21 cellular contexts compared by ENCODE assay signal in genomic region chr5:172890659-172891058, GRCh38. TPM values are rescaled to one million over a fixed set of nuclear protein-coding genes. Genes with fewer than 3 reads are reported as not detected.
DNase-seq lines count a peak whose midpoint lies in the region; ATAC-seq and TF ChIP-seq lines count a peak whose summit lies in the region.
"Had no signal": no experiment of that assay in that cellular context is flagged by ENCODE, and none has a peak within 500 bp of the region (broad histone marks: within the 10 kb centered on the region; RNA-seq: fewer than 3 reads in every experiment).

No MANE protein-coding gene starts in this region.

- peaks cover 40% of the 10 kb centered on the region for H3K4me1 Mint-ChIP-seq in nephron progenitor cell
- H3K4me1 Mint-ChIP-seq: activated CD4-positive, alpha-beta T cell treated with anti-CD3 and anti-CD28 coated beads, Interleukin-2, amount 10 ng/mL, durations not matched to agents 7 days and 5 days had no signal

- H3K36me3 ChIP-seq in IMR-90 (ENCODE audit: control insufficient read depth, insufficient read depth, low read length) (peaks cover 25% of the 10 kb centered on the region), lower lobe of right lung (peaks cover 27% of the 10 kb centered on the region), thyroid gland (peaks cover 0 to 5% of the 10 kb centered on the region in 2 donors)
- H3K36me3 ChIP-seq: colonic mucosa had no signal

- no peak overlapping the region for H3K56ac ChIP-seq in IMR-90 (ENCODE audit: extremely low read depth, insufficient read depth, low read length)

- peaks cover 29% of the 10 kb centered on the region for H3K36me3 Mint-ChIP-seq in nephron progenitor cell (ENCODE audit: low read depth)
- H3K36me3 Mint-ChIP-seq: activated naive CD8-positive, alpha-beta T cell had no signal

- ATAC-seq in IMR-90 (ENCODE audit: low read depth) (no peak), lower lobe of right lung (no peak)
- ATAC-seq: left lobe of liver had no signal

- H2BK15ac ChIP-seq in IMR-90 (ENCODE audit: low read depth, low read length): 0 out of 3 replicates have a peak overlapping the region, but pooled peaks have one; percentile 3

- TF ChIP-seq POLR2A in IMR-90 (IDR thresholded peaks at IDR 0.05; ENCODE audit: low read depth, low read length) (no peak), thyroid gland (IDR thresholded peaks at IDR 0.05) (no peak)

- peak overlapping the region; percentile 55 for H4K91ac ChIP-seq in IMR-90 (ENCODE audit: insufficient read depth, low read depth, low read length)

- peak overlapping the region; percentile 26 for H2BK5ac ChIP-seq in IMR-90 (ENCODE audit: low read depth, low read length, poor library complexity, severe bottlenecking)

- H3K27ac Mint-ChIP-seq in nephron progenitor cell: no peak overlapping the region
- H3K27ac Mint-ChIP-seq: activated CD4-positive, alpha-beta T cell treated with anti-CD3 and anti-CD28 coated beads, Interleukin-2, amount 10 ng/mL, durations not matched to agents 7 days and 5 days; activated naive CD8-positive, alpha-beta T cell; endodermal cell; stimulated activated naive CD8-positive, alpha-beta T cell treated with anti-CD3 and anti-CD28 coated beads, Interleukin-15, Interleukin-2, amounts not matched to agents 100 ng/mL and 50 ng/mL, for 24 hours had no signal

- peaks cover 36% of the 10 kb centered on the region for H3K9me1 ChIP-seq in IMR-90 (ENCODE audit: insufficient read depth, low read length)

- H3K27me3 ChIP-seq in IMR-90 (ENCODE audit: control insufficient read depth, insufficient read depth, low read length) (no peaks in the 10 kb centered on the region), lower lobe of right lung (ENCODE audit: low read depth) (no peaks in the 10 kb centered on the region), thyroid gland (no peaks in the 10 kb centered on the region)
- H3K27me3 ChIP-seq: brain microvascular endothelial cell, colonic mucosa, neutrophil had no signal

- H3K23ac ChIP-seq in IMR-90 (ENCODE audit: low read depth, low read length): 0 out of 2 replicates have a peak overlapping the region, but pooled peaks have one; percentile 52

- H3K9me3 ChIP-seq in IMR-90 (ENCODE audit: control insufficient read depth, insufficient read depth, low read length) (no peaks in the 10 kb centered on the region), lower lobe of right lung (no peaks in the 10 kb centered on the region), thyroid gland (no peaks in the 10 kb centered on the region)
- H3K9me3 ChIP-seq: colonic mucosa, neutrophil had no signal

- peak overlapping the region; percentile 30; the same call in 1 of the 2 replicates for H3K14ac ChIP-seq in IMR-90 (replicated peaks; ENCODE audit: low read depth, low read length)

- H3K9me3 Mint-ChIP-seq in nephron progenitor cell: no peaks in the 10 kb centered on the region
- H3K9me3 Mint-ChIP-seq: activated CD4-positive, alpha-beta T cell treated with anti-CD3 and anti-CD28 coated beads, Interleukin-2, amount 10 ng/mL, durations not matched to agents 7 days and 5 days; endodermal cell; stimulated activated naive CD8-positive, alpha-beta T cell treated with anti-CD3 and anti-CD28 coated beads, Interleukin-15, Interleukin-2, amounts not matched to agents 100 ng/mL and 50 ng/mL, for 24 hours had no signal

- POLR2A ChIA-PET in IMR-90 (lab: Charles Lee; ENCODE audit: unreplicated experiment): no interaction called here

- H2AFZ ChIP-seq in IMR-90 (replicated peaks; ENCODE audit: low read length, poor library complexity): no peak overlapping the region

- no peaks in the 10 kb centered on the region for H4K20me1 ChIP-seq in IMR-90 (ENCODE audit: insufficient read depth, low read length)

- H3K4ac ChIP-seq in IMR-90 (ENCODE audit: low read depth, low read length): peak overlapping the region; percentile 19

- intact Hi-C loops in IMR-90 (cut with micrococcal nuclease) (no loop called here), lower lobe of right lung (cut with DNase I) (no loop called here), thyroid gland (cut with DNase I) (no loop called here)

- H4K8ac ChIP-seq in IMR-90 (ENCODE audit: low read depth in 2 of 2, low read length in 2 of 2): peak overlapping the region; percentile 24 to 65; a peak in 2 of 4 replicates

- H3K4me3 Mint-ChIP-seq in nephron progenitor cell: no peak overlapping the region
- H3K4me3 Mint-ChIP-seq: activated CD4-positive, alpha-beta T cell treated with anti-CD3 and anti-CD28 coated beads, Interleukin-2, amount 10 ng/mL, durations not matched to agents 7 days and 5 days; activated naive CD8-positive, alpha-beta T cell; endodermal cell; stimulated activated naive CD8-positive, alpha-beta T cell treated with anti-CD3 and anti-CD28 coated beads, Interleukin-15, Interleukin-2, amounts not matched to agents 100 ng/mL and 50 ng/mL, for 24 hours had no signal

- dilution Hi-C loops in IMR-90 (cut with HindIII; ENCODE audit: low sequenced_read_pairs, unreplicated experiment): no loop called here

- peaks cover 48 to 88% of the 10 kb centered on the region in 2 experiments for H3K79me1 ChIP-seq in IMR-90 (ENCODE audit: low read depth in 1 of 2, low read length in 2 of 2)

- no peaks in the 10 kb centered on the region for H3K27me3 Mint-ChIP-seq in nephron progenitor cell (ENCODE audit: low read depth, poor library complexity)
- H3K27me3 Mint-ChIP-seq: activated CD4-positive, alpha-beta T cell treated with anti-CD3 and anti-CD28 coated beads, Interleukin-2, amount 10 ng/mL, durations not matched to agents 7 days and 5 days; activated naive CD8-positive, alpha-beta T cell; stimulated activated naive CD8-positive, alpha-beta T cell treated with anti-CD3 and anti-CD28 coated beads, Interleukin-15, Interleukin-2, amounts not matched to agents 100 ng/mL and 50 ng/mL, for 24 hours had no signal

- in situ Hi-C loops in IMR-90 (cut with MboI; ENCODE audit: low sequenced_read_pairs): no loop called here

- peak overlapping the region; percentile 27 for H3K27ac ChIP-seq in IMR-90 (ENCODE audit: insufficient read depth, low read length)
- peak overlapping the region; percentile 94 for H3K27ac ChIP-seq in coronary artery
- H3K27ac ChIP-seq in lower lobe of right lung: peak overlapping the region; percentile 24
- peak overlapping the region; percentile 88 to 96 (median 96) for H3K27ac ChIP-seq in thyroid gland
- H3K27ac ChIP-seq: brain microvascular endothelial cell, colonic mucosa, neutrophil, SK-N-MC had no signal

- BruUV-seq in IMR-90 (replicated peaks; lab: Mats Ljungman, UMichigan): no TSS peak

- no peak overlapping the region for H3K18ac ChIP-seq in IMR-90 (ENCODE audit: low read depth, low read length)

- H2AK5ac ChIP-seq in IMR-90 (ENCODE audit: low read depth, low read length): peak overlapping the region; percentile 79; the same call in 1 of the 2 replicates

- TF ChIP-seq RAD21 in IMR-90 (IDR thresholded peaks at IDR 0.05; ENCODE audit: low read length): no peak

- H2BK120ac ChIP-seq in IMR-90 (ENCODE audit: low read depth, low read length): peak overlapping the region; percentile 14; the same call in 1 of the 2 replicates

- H3K4me3 ChIP-seq in IMR-90 (ENCODE audit: insufficient read depth, low read depth, low read length) (no peak overlapping the region), coronary artery (no peak overlapping the region), lower lobe of right lung (no peak overlapping the region), thyroid gland (replicated peaks in 1 of 3) (no peak overlapping the region)
- H3K4me3 ChIP-seq: colonic mucosa, SK-N-MC had no signal

- H3K4me1 ChIP-seq in IMR-90 (ENCODE audit: control insufficient read depth, insufficient read depth, low read length) (peaks cover 28% of the 10 kb centered on the region), lower lobe of right lung (peaks cover 60% of the 10 kb centered on the region), thyroid gland (peaks cover 26 to 53% of the 10 kb centered on the region in 2 donors)
- H3K4me1 ChIP-seq: colonic mucosa had no signal

- no peak overlapping the region for H2AK9ac ChIP-seq in IMR-90 (replicated peaks; ENCODE audit: low read depth, low read length, poor library complexity)

- TF ChIP-seq CTCF in IMR-90 (conservative IDR thresholded peaks at IDR 0.05; ENCODE audit: low read depth, low read length) (no peak), coronary artery (IDR thresholded peaks at IDR 0.05) (no peak), lower lobe of right lung (IDR thresholded peaks at IDR 0.05) (no peak), thyroid gland (IDR thresholded peaks at IDR 0.05) (no peak), nephron progenitor cell (IDR thresholded peaks at IDR 0.05) (no peak)

- H3K9ac ChIP-seq in IMR-90 (ENCODE audit: low read depth, low read length): no peak overlapping the region

- H2BK20ac ChIP-seq in IMR-90 (ENCODE audit: low read depth, low read length): peak overlapping the region; percentile 38

- H3K4me2 ChIP-seq in IMR-90 (ENCODE audit: low read depth, low read length): no peak overlapping the region

- WGBS in IMR-90 (ENCODE audit: extremely low coverage in 2 of 2, insufficient read length in 1 of 2), 2 experiments: 93% methylated on average over 2 of the region's 6 CpGs; no CpG with 5 or more reads in 1 of the 2 experiments
- 83 to 90% methylated on average over 1 to 3 of the region's 6 CpGs for WGBS in thyroid gland, 2 donors

- CTCF ChIA-PET in IMR-90 (lab: Yijun Ruan, JAX): no interaction called here

- no peak for DNase-seq in IMR-90
- no peak for DNase-seq in coronary artery (ENCODE audit: low spot score)
- no peak for DNase-seq in lower lobe of right lung
- no peak for DNase-seq in thyroid gland
- DNase-seq in nephron progenitor cell: no peak
- DNase-seq in NCI-H524 treated with DMSO at 0.1 percent for 48 hours (lab: John Stamatoyannopoulos, UW): no peak
- DNase-seq in amniotic stem cell (lab: John Stamatoyannopoulos, UW): no peak
- DNase-seq: activated CD4-positive, alpha-beta T cell treated with anti-CD3 and anti-CD28 coated beads, Interleukin-2, amount 10 ng/mL, durations not matched to agents 7 days and 5 days; brain microvascular endothelial cell; colonic mucosa; endodermal cell; head of caudate nucleus; NCI-H2081 treated with DMSO at 0.1 percent for 48 hours; NK-92 treated with Interleukin-12 subunit alpha and Interleukin-12 subunit beta, amount 100 ng/mL, for 24 hours; stimulated activated CD4-positive, alpha-beta T cell treated with anti-CD3 and anti-CD28 coated beads, Interleukin-12 subunit alpha, Interleukin-12 subunit beta, amount 100 ng/mL, for 4 hours; T-helper 2 cell had no signal

- H4K5ac ChIP-seq in IMR-90 (ENCODE audit: low read depth, low read length): no peak overlapping the region

TF ChIP-seq in IMR-90, 13 proteins besides CTCF, POLR2A, EP300 and RAD21 (continues in another document):
- TF ChIP-seq MAFK (IDR thresholded peaks at IDR 0.05; ENCODE audit: low read depth, low read length) (no peak), BHLHE40 (IDR thresholded peaks at IDR 0.05; ENCODE audit: low read depth, low read length) (no peak), FOS (IDR thresholded peaks at IDR 0.05; ENCODE audit: low read depth, low read length) (no peak)

RNA-seq across cellular contexts. Expression of gene ERGIC1, which starts 56.6 kb away (rescaled TPM):
- total RNA-seq in IMR-90 (2012; rRNA removed) (124 and 134 TPM in 2 replicates), lower lobe of right lung (177 TPM), thyroid gland (100 to 1,000 TPM; 156 to 214 (median 175) TPM)
- polyA plus RNA-seq in IMR-90 (2012; rRNA removed): 185 and 192 TPM in 2 replicates
- polyA plus RNA-seq in IMR-90 (2012; cell fraction: cytosol; rRNA removed): 59.2 and 179 TPM in 2 replicates
- polyA plus RNA-seq in IMR-90 (2012; cell fraction: nucleus; rRNA removed; ENCODE audit: low replicate concordance): 128 and 132 TPM in 2 replicates

Comparison
In these comparisons a context has a peak if more than half of its experiments do, and no peak if none do; other contexts are left out.
1. H3K27ac ChIP-seq: peak in every context shown above with its lines; median percentile 96 in thyroid gland; 94 in coronary artery; 27 in IMR-90; 24 in lower lobe of right lung.